Comparison of ENCODE assay signal across 1 cellular context in genomic region chr2:1675633-1676032, GRCh38.
TF ChIP-seq lines count a peak whose summit lies in the region.

No MANE protein-coding gene starts in this region.

TF ChIP-seq in IMR-90, 13 proteins besides CTCF, POLR2A, EP300 and RAD21 (continued from another document):
- TF ChIP-seq NFE2L2 (IDR thresholded peaks at IDR 0.05; ENCODE audit: low read depth, low read length), result peak; percentile 77; the same call in 1 of the 2 replicates
- peak; percentile 92 for TF ChIP-seq SMC3 (IDR thresholded peaks at IDR 0.05; ENCODE audit: low read depth, low read length)
- TF ChIP-seq, protein P1, sequence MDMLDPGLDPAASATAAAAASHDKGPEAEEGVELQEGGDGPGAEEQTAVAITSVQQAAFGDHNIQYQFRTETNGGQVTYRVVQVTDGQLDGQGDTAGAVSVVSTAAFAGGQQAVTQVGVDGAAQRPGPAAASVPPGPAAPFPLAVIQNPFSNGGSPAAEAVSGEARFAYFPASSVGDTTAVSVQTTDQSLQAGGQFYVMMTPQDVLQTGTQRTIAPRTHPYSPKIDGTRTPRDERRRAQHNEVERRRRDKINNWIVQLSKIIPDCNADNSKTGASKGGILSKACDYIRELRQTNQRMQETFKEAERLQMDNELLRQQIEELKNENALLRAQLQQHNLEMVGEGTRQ (IDR thresholded peaks at IDR 0.05; ENCODE audit: low read depth, low read length), result 0 out of 2 replicates have a peak, but pooled peaks have one; percentile 13
- TF ChIP-seq CEBPB (IDR thresholded peaks at IDR 0.05; ENCODE audit: low read depth, low read length), result no peak
- TF ChIP-seq MXI1 (IDR thresholded peaks at IDR 0.05; ENCODE audit: borderline replicate concordance, low read depth, low read length), result no peak; the same call in 1 of the 2 replicates
- TF ChIP-seq MAFK (IDR thresholded peaks at IDR 0.05; ENCODE audit: low read depth, low read length), result peak; percentile 60
- no peak for TF ChIP-seq RFX5 (IDR thresholded peaks at IDR 0.05; ENCODE audit: low read depth, low read length)
- TF ChIP-seq, protein P2, sequence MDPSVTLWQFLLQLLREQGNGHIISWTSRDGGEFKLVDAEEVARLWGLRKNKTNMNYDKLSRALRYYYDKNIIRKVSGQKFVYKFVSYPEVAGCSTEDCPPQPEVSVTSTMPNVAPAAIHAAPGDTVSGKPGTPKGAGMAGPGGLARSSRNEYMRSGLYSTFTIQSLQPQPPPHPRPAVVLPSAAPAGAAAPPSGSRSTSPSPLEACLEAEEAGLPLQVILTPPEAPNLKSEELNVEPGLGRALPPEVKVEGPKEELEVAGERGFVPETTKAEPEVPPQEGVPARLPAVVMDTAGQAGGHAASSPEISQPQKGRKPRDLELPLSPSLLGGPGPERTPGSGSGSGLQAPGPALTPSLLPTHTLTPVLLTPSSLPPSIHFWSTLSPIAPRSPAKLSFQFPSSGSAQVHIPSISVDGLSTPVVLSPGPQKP (IDR thresholded peaks at IDR 0.05; ENCODE audit: borderline replicate concordance, low read depth, low read length), result no peak
- TF ChIP-seq CHD1 (IDR thresholded peaks at IDR 0.05; ENCODE audit: low read depth, low read length), result peak; percentile 57; the same call in 1 of the 2 replicates
